ENCODE assay signal across 8 cellular contexts in genomic region chr11:71453021-71453910, GRCh38. TPM values are rescaled to one million over a fixed set of nuclear protein-coding genes. Genes with fewer than 3 reads are reported as not detected.
DNase-seq lines count a peak whose midpoint lies in the region; ATAC-seq, FAIRE-seq and TF ChIP-seq lines count a peak whose summit lies in the region.

TSS of gene NADSYN1 (plus strand) at chr11:71453203. CDS start at chr11:71453297, 94 bp downstream.

- peaks cover 0 to 28% of the 10 kb centered on the region in 2 donors for H3K4me1 ChIP-seq in right atrium auricular region

- peaks cover 34% of the 10 kb centered on the region for H3K36me3 ChIP-seq in right atrium auricular region

- peak within 1 kb of the TSS; percentile 62 for H3K27ac ChIP-seq in angular gyrus (ENCODE audit: low read depth, low read length)
- peak within 1 kb of the TSS; percentile 78 to 80 for H3K27ac ChIP-seq in right atrium auricular region

- peak; percentile 48 for ATAC-seq in HG02852 (IDR thresholded peaks at IDR 0.05; ENCODE audit: unreplicated experiment)

- no peak for TF ChIP-seq CTCF in GM12864 (IDR thresholded peaks at IDR 0.05; ENCODE audit: low read depth, low read length, missing control alignments)
- TF ChIP-seq CTCF in right atrium auricular region (IDR thresholded peaks at IDR 0.05): no peak

- no peak for FAIRE-seq in urothelium cell line (lab: Jason Lieb, UNC)

- H3K4me3 ChIP-seq in GM12864 (ENCODE audit: low read depth, low read length): peak within 1 kb of the TSS; percentile 72
- peak within 1 kb of the TSS; percentile 68 for H3K4me3 ChIP-seq in right atrium auricular region

- no peaks in the 10 kb centered on the region for H3K9me3 ChIP-seq in right atrium auricular region

- no peaks in the 10 kb centered on the region for H3K27me3 ChIP-seq in right atrium auricular region

- peak; percentile 72 for DNase-seq in GM12864 (ENCODE audit: low read depth)
- DNase-seq in NCI-H187 treated with DMSO at 0.1 percent for 48 hours (lab: John Stamatoyannopoulos, UW): peak; percentile 61
- peak; percentile 84 to 94 (median 93) for DNase-seq in T-helper 2 cell
- DNase-seq in right atrium auricular region (ENCODE audit: low spot score): peak; percentile 95
- peak; percentile 78 for DNase-seq in pulmonary artery endothelial cell (ENCODE audit: low read depth, low spot score)
- peak; percentile 99 for DNase-seq in urothelium cell line (ENCODE audit: low spot score)

RNA-seq across cellular contexts. Expression of gene NADSYN1, which starts in this region (rescaled TPM):
- 10 to 100 TPM; 18.0 to 18.8 TPM for total RNA-seq in right atrium auricular region
- 93.6 and 110 TPM in 2 replicates for total RNA-seq in pulmonary artery endothelial cell

Comparison
In these comparisons a context has a peak if more than half of its experiments do, and no peak if none do; other contexts are left out.
1. Peak in every context shown above with its lines: DNase-seq, ATAC-seq, H3K4me3 ChIP-seq and H3K27ac ChIP-seq.